Comparison of ENCODE assay signal across 8 cellular contexts in genomic region chr17:44065668-44066203, GRCh38. TPM values are rescaled to one million over a fixed set of nuclear protein-coding genes. Genes with fewer than 3 reads are reported as not detected.
A peak's percentile ranks its signal among the peaks of the same experiment; 100 is the strongest.
DNase-seq lines count a peak whose midpoint lies in the region; ATAC-seq, FAIRE-seq and TF ChIP-seq lines count a peak whose summit lies in the region.

No MANE protein-coding gene starts in this region.

- intact Hi-C loops in activated CD4-positive, alpha-beta T cell treated with anti-CD3 and anti-CD28 coated beads, Interleukin-2, amount 10 ng/mL, durations not matched to agents 24 days and 14 days (cut with micrococcal nuclease), result loop anchor here (2.0 kb wide), 1 partner anchor 259 kb away; the partner anchor contains the start of gene SLC25A39

- peaks cover 29% of the 10 kb centered on the region for H3K36me3 ChIP-seq in skeletal muscle satellite cell (ENCODE audit: insufficient read depth, low read length)

- H3K27ac Mint-ChIP-seq in activated CD4-positive, alpha-beta T cell treated with anti-CD3 and anti-CD28 coated beads, Interleukin-2, amount 10 ng/mL, durations not matched to agents 24 days and 14 days, result peak overlapping the region; percentile 97

- DNase-seq in activated CD4-positive, alpha-beta T cell treated with anti-CD3 and anti-CD28 coated beads, Interleukin-2, amount 10 ng/mL, durations not matched to agents 24 days and 14 days, result peak; percentile 75
- DNase-seq in activated CD4-positive, alpha-beta T cell treated with anti-CD3 and anti-CD28 coated beads for 4 hours, result no peak
- peak; percentile 31 for DNase-seq in activated T-cell treated with anti-CD3 and anti-CD28 coated beads, Interleukin-2, amount 50 U/mL, for 1 hour
- DNase-seq in globus pallidus (ENCODE audit: low spot score), result peak; percentile 15
- DNase-seq in LoVo (ENCODE audit: low spot score), result no peak
- no peak for DNase-seq in H54 (ENCODE audit: insufficient read length, low spot score)

- H3K4me1 Mint-ChIP-seq in activated CD4-positive, alpha-beta T cell treated with anti-CD3 and anti-CD28 coated beads, Interleukin-2, amount 10 ng/mL, durations not matched to agents 24 days and 14 days, result peaks cover 35% of the 10 kb centered on the region

- peak overlapping the region; percentile 84 for H3K4me3 ChIP-seq in skeletal muscle satellite cell (ENCODE audit: low read length)

- peak overlapping the region; percentile 93 for H3K4me3 Mint-ChIP-seq in activated CD4-positive, alpha-beta T cell treated with anti-CD3 and anti-CD28 coated beads, Interleukin-2, amount 10 ng/mL, durations not matched to agents 24 days and 14 days

- no peaks in the 10 kb centered on the region for H3K9me3 ChIP-seq in skeletal muscle satellite cell (replicated peaks; ENCODE audit: low read length)

- peak overlapping the region; percentile 94 for H3K9ac ChIP-seq in skeletal muscle satellite cell (ENCODE audit: low read depth, low read length)

- peaks cover 24% of the 10 kb centered on the region for H3K4me1 ChIP-seq in skeletal muscle satellite cell (ENCODE audit: control insufficient read depth, insufficient read depth, low read length)

- ATAC-seq in GM21717 (IDR thresholded peaks at IDR 0.05; ENCODE audit: unreplicated experiment), result no peak

- H3K27me3 Mint-ChIP-seq in activated CD4-positive, alpha-beta T cell treated with anti-CD3 and anti-CD28 coated beads, Interleukin-2, amount 10 ng/mL, durations not matched to agents 24 days and 14 days, result no peaks in the 10 kb centered on the region

- H3K4me2 ChIP-seq in skeletal muscle satellite cell (ENCODE audit: low read length), result peak overlapping the region; percentile 91

- peaks cover 37% of the 10 kb centered on the region for H3K36me3 Mint-ChIP-seq in activated CD4-positive, alpha-beta T cell treated with anti-CD3 and anti-CD28 coated beads, Interleukin-2, amount 10 ng/mL, durations not matched to agents 24 days and 14 days (ENCODE audit: low read depth)

- no peak for FAIRE-seq in H54 (lab: Jason Lieb, UNC)

- H3K27me3 ChIP-seq in skeletal muscle satellite cell (ENCODE audit: control insufficient read depth, insufficient read depth, low read length), result no peaks in the 10 kb centered on the region

- no peak for TF ChIP-seq POLR2A in H54 (IDR thresholded peaks at IDR 0.05; ENCODE audit: low read depth, low read length)

- no peaks in the 10 kb centered on the region for H3K9me3 Mint-ChIP-seq in activated CD4-positive, alpha-beta T cell treated with anti-CD3 and anti-CD28 coated beads, Interleukin-2, amount 10 ng/mL, durations not matched to agents 24 days and 14 days

RNA-seq across cellular contexts. Expression of gene LSM12, which starts 0.7 kb away (rescaled TPM):
- total RNA-seq in activated CD4-positive, alpha-beta T cell treated with anti-CD3 and anti-CD28 coated beads, Interleukin-2, amount 10 ng/mL, durations not matched to agents 24 days and 14 days, result 101 and 107 TPM in 2 replicates
- total RNA-seq in skeletal muscle satellite cell (2012; rRNA removed), result 76.6 and 79.7 TPM in 2 replicates

RNA-seq across cellular contexts. Expression of gene G6PC3, which starts 4.8 kb away (rescaled TPM):
- 33.3 and 34.1 TPM in 2 replicates for total RNA-seq in activated CD4-positive, alpha-beta T cell treated with anti-CD3 and anti-CD28 coated beads, Interleukin-2, amount 10 ng/mL, durations not matched to agents 24 days and 14 days
- total RNA-seq in skeletal muscle satellite cell (2012; rRNA removed), result 29.7 and 40.2 TPM in 2 replicates

RNA-seq across cellular contexts. Expression of gene TMEM101, which starts 51.0 kb away (rescaled TPM):
- 27.5 and 32.8 TPM in 2 replicates for total RNA-seq in activated CD4-positive, alpha-beta T cell treated with anti-CD3 and anti-CD28 coated beads, Interleukin-2, amount 10 ng/mL, durations not matched to agents 24 days and 14 days
- total RNA-seq in skeletal muscle satellite cell (2012; rRNA removed), result 33.9 and 39.8 TPM in 2 replicates

RNA-seq across cellular contexts. Expression of gene HDAC5, which starts 57.7 kb away (rescaled TPM):
- 16.1 and 17.7 TPM in 2 replicates for total RNA-seq in activated CD4-positive, alpha-beta T cell treated with anti-CD3 and anti-CD28 coated beads, Interleukin-2, amount 10 ng/mL, durations not matched to agents 24 days and 14 days
- total RNA-seq in skeletal muscle satellite cell (2012; rRNA removed), result 21.6 and 26.1 TPM in 2 replicates

Comparison
In these comparisons a context has a peak if more than half of its experiments do, and no peak if none do; other contexts are left out.
1. DNase-seq: peak in activated CD4-positive, alpha-beta T cell treated with anti-CD3 and anti-CD28 coated beads, Interleukin-2, amount 10 ng/mL, durations not matched to agents 24 days and 14 days (single experiment), activated T-cell treated with anti-CD3 and anti-CD28 coated beads, Interleukin-2, amount 50 U/mL, for 1 hour (single experiment) and globus pallidus (single experiment); none in activated CD4-positive, alpha-beta T cell treated with anti-CD3 and anti-CD28 coated beads for 4 hours (0 of 2), LoVo (single experiment) and H54 (single experiment).